ENCODE assay signal across 9 cellular contexts in the genomic region with DNA sequence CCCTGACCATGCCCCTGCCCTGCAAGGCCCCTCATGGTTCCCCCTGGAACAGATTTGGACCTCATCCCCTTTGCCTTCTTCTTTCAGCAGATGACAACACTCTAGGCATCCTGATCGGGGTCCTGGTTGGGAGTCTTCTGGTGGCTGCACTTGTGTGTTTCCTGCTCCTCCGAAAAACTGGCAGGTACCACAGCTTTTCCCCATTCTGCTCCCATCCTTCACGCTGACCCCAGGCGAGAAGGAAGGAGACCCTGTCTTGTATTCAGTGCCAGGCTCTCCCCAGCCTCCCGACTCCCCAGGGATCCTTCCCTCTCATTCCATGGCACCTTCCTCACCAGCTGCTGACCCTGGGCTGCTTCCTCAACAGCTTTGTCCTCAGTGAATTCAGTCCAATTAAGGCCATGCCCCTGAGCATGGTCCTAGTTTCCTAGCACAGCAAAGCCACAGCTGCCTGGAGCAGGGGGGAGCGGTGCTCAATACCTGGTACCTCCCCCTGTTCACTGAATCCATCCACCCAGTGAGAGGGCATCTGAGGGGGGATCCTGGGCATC. TPM values are rescaled to one million over a fixed set of nuclear protein-coding genes. Genes with fewer than 3 reads are reported as not detected.
"Had no signal": no experiment of that assay in that cellular context is flagged by ENCODE, and none has a peak within 500 bp of the region (broad histone marks: within the 10 kb centered on the region; RNA-seq: fewer than 3 reads in every experiment).

No MANE protein-coding gene starts in this region.

- H3K27ac ChIP-seq: GM23248 had no signal

- H3K4me1 ChIP-seq: HAP-1 had no signal

- H2AFZ ChIP-seq: GM23248 had no signal

- H3K9me3 ChIP-seq: HAP-1 had no signal

- DNase-seq: GM23248, GOT3, H7, IMR-90 had no signal

- ATAC-seq: HCT116, K562 had no signal

- H3K36me3 ChIP-seq: HAP-1 had no signal

- H3K4me3 ChIP-seq: GM23248, HAP-1, K562 had no signal

RNA-seq across cellular contexts. Expression of a gene that starts 8.4 kb away (rescaled TPM):
- total RNA-seq: GM23248, H7, HT-29, IMR-90 had no signal

RNA-seq across cellular contexts. Expression of a gene that starts 42.5 kb away (rescaled TPM):
- total RNA-seq: GM23248, H4, H7, HT-29, IMR-90, K562 had no signal
